Comparison of ENCODE assay signal across 8 cellular contexts in genomic region chr19:17830567-17831418, GRCh38. TPM values are rescaled to one million over a fixed set of nuclear protein-coding genes. Genes with fewer than 3 reads are reported as not detected.
A peak's percentile ranks its signal among the peaks of the same experiment; 100 is the strongest.
DNase-seq lines count a peak whose midpoint lies in the region; ATAC-seq and TF ChIP-seq lines count a peak whose summit lies in the region.

No MANE protein-coding gene starts in this region.

- no peak overlapping the region for H3K14ac ChIP-seq in mesenchymal stem cell (ENCODE audit: low read length in 2 of 2)

- DNase-seq in DMS153 treated with DMSO at 0.1 percent for 48 hours (lab: John Stamatoyannopoulos, UW; ENCODE audit: unreplicated experiment) (peak; percentile 73), NCI-H1105 (lab: John Stamatoyannopoulos, UW) (peak; percentile 90), endodermal cell (peak; percentile 99), mesenchymal stem cell (peak; percentile 83)
- peak; percentile 59 for DNase-seq in activated CD4-positive, CD25-positive, alpha-beta regulatory T cell treated with anti-CD3 and anti-CD28 coated beads, Interleukin-2, amount 50 U/mL, for 72 hours
- peak; percentile 17 to 70 (median 40) for DNase-seq in stimulated activated naive CD4-positive, alpha-beta T cell (lab: John Stamatoyannopoulos, UW)
- no peak for DNase-seq in effector CD4-positive, alpha-beta T cell

- H2BK12ac ChIP-seq in mesenchymal stem cell (ENCODE audit: low read length in 2 of 2): no peak overlapping the region

- peak overlapping the region; percentile 78 for H3K4me3 Mint-ChIP-seq in endodermal cell

- H4K8ac ChIP-seq in mesenchymal stem cell (ENCODE audit: low read length): no peak overlapping the region

- H3K27ac Mint-ChIP-seq in endodermal cell: peak overlapping the region; percentile 99

- H3K18ac ChIP-seq in mesenchymal stem cell (ENCODE audit: low read depth in 1 of 2, low read length in 2 of 2): no peak overlapping the region

- no peaks in the 10 kb centered on the region for H3K36me3 Mint-ChIP-seq in endodermal cell (ENCODE audit: low read depth)

- WGBS in endodermal cell (ENCODE audit: insufficient coverage in 1 of 2, insufficient read length in 1 of 2), 2 experiments: 17 to 26% methylated on average over 13 to 43 of the region's 50 CpGs
- 8% methylated on average over 49 of the region's 50 CpGs for WGBS in mesenchymal stem cell

- H3K27me3 Mint-ChIP-seq in endodermal cell (ENCODE audit: insufficient read depth): peaks cover 28% of the 10 kb centered on the region

- H3K36me3 ChIP-seq in endodermal cell (ENCODE audit: control insufficient read depth, insufficient read depth, low read length) (no peaks in the 10 kb centered on the region), mesenchymal stem cell (ENCODE audit: control insufficient read depth in 1 of 2, insufficient read depth in 2 of 2, low read depth in 1 of 2, low read length in 2 of 2) (no peaks in the 10 kb centered on the region)

- no peak overlapping the region for H4K91ac ChIP-seq in mesenchymal stem cell (ENCODE audit: low read length)

- ATAC-seq in GM18861 (IDR thresholded peaks at IDR 0.05; ENCODE audit: unreplicated experiment): no peak

- peak; percentile 3 for TF ChIP-seq CTCF in endodermal cell (conservative IDR thresholded peaks at IDR 0.05)

- H2AFZ ChIP-seq in mesenchymal stem cell (ENCODE audit: low read depth, low read length): no peak overlapping the region

- H3K9ac ChIP-seq in endodermal cell (ENCODE audit: extremely low read depth, low read length, poor library complexity, severe bottlenecking): peak overlapping the region; percentile 59
- no peak overlapping the region for H3K9ac ChIP-seq in mesenchymal stem cell (ENCODE audit: low read length)

- no peaks in the 10 kb centered on the region for H3K79me1 ChIP-seq in mesenchymal stem cell (replicated peaks; ENCODE audit: low read length, poor library complexity, severe bottlenecking)

- no peak overlapping the region for H3K4ac ChIP-seq in mesenchymal stem cell (ENCODE audit: low read depth in 1 of 2, low read length in 2 of 2)

- no peak overlapping the region for H2BK15ac ChIP-seq in mesenchymal stem cell (ENCODE audit: low read depth, poor library complexity, severe bottlenecking)

- H3K9me3 Mint-ChIP-seq in endodermal cell: no peaks in the 10 kb centered on the region

- H3K4me1 Mint-ChIP-seq in endodermal cell: peaks cover 3% of the 10 kb centered on the region

- H2BK5ac ChIP-seq in mesenchymal stem cell (ENCODE audit: low read depth, low read length, poor library complexity, severe bottlenecking): no peak overlapping the region

- H3K4me3 ChIP-seq in endodermal cell (ENCODE audit: low read length) (peak overlapping the region; percentile 89), mesenchymal stem cell (ENCODE audit: insufficient read depth in 1 of 2, low read depth in 1 of 2, low read length in 2 of 2) (peak overlapping the region in 1 of 2 experiments; percentile 31)

- no peak overlapping the region for H3K4me2 ChIP-seq in mesenchymal stem cell (ENCODE audit: low read length, poor library complexity, severe bottlenecking)

- H3K4me1 ChIP-seq in endodermal cell (ENCODE audit: control insufficient read depth, insufficient read depth, low read length) (no peaks in the 10 kb centered on the region), mesenchymal stem cell (ENCODE audit: control insufficient read depth, insufficient read depth, low read depth, low read length) (peaks cover 8% of the 10 kb centered on the region)

- H3K9me3 ChIP-seq in endodermal cell (ENCODE audit: control insufficient read depth, low read length): no peaks in the 10 kb centered on the region
- no peaks in the 10 kb centered on the region for H3K9me3 ChIP-seq in mesenchymal stem cell (ENCODE audit: control insufficient read depth, low read length)

- H3K27me3 ChIP-seq in endodermal cell (ENCODE audit: control insufficient read depth, insufficient read depth, low read length, poor library complexity, severe bottlenecking) (peaks cover 14% of the 10 kb centered on the region), mesenchymal stem cell (ENCODE audit: control insufficient read depth in 1 of 2, insufficient read depth in 1 of 2, low read length in 2 of 2) (peaks cover 19 to 44% of the 10 kb centered on the region in 2 experiments)

- H2BK120ac ChIP-seq in mesenchymal stem cell (ENCODE audit: low read depth, low read length): no peak overlapping the region

- H3K23ac ChIP-seq in mesenchymal stem cell (ENCODE audit: low read length in 2 of 2): no peak overlapping the region

- no peak overlapping the region for H3K27ac ChIP-seq in endodermal cell (ENCODE audit: low read depth, low read length)
- no peak overlapping the region for H3K27ac ChIP-seq in mesenchymal stem cell (ENCODE audit: low read length, poor library complexity, severe bottlenecking)

- H2AK5ac ChIP-seq in mesenchymal stem cell (ENCODE audit: low read length, severe bottlenecking): no peak overlapping the region

RNA-seq across cellular contexts. Expression of gene INSL3, which starts 9.5 kb away (rescaled TPM):
- under 1 TPM in 1 of 2 donors, not detected in 1; 0.80 TPM for total RNA-seq in endodermal cell
- polyA plus RNA-seq in endodermal cell (2013, experiment 1 of 2): not detected
- not detected for polyA plus RNA-seq in endodermal cell (2013, experiment 2 of 2)
- 0.15 TPM for polyA plus RNA-seq in mesenchymal stem cell (2013, experiment 1 of 2)
- 0.33 TPM for polyA plus RNA-seq in mesenchymal stem cell (2013, experiment 2 of 2)

RNA-seq across cellular contexts. Expression of gene JAK3, which starts 17.0 kb away (rescaled TPM):
- 1 to 10 TPM; 2.8 to 3.2 TPM for total RNA-seq in endodermal cell
- polyA plus RNA-seq in endodermal cell (2013, experiment 1 of 2): 2.7 TPM
- polyA plus RNA-seq in endodermal cell (2013, experiment 2 of 2): 3.0 TPM
- polyA plus RNA-seq in mesenchymal stem cell (2013, experiment 1 of 2): 3.5 TPM
- 3.3 TPM for polyA plus RNA-seq in mesenchymal stem cell (2013, experiment 2 of 2)

RNA-seq across cellular contexts. Expression of gene RPL18A, which starts 28.9 kb away (rescaled TPM):
- total RNA-seq in endodermal cell: 1,000 to 10,000 TPM; 1,886 to 2,166 TPM
- 2,294 TPM for polyA plus RNA-seq in endodermal cell (2013, experiment 1 of 2)
- 2,156 TPM for polyA plus RNA-seq in endodermal cell (2013, experiment 2 of 2)
- polyA plus RNA-seq in mesenchymal stem cell (2013, experiment 1 of 2): 2,056 TPM
- 2,116 TPM for polyA plus RNA-seq in mesenchymal stem cell (2013, experiment 2 of 2)

RNA-seq across cellular contexts. Expression of gene B3GNT3, which starts 35.9 kb away (rescaled TPM):
- total RNA-seq in endodermal cell: 1 to 10 TPM in 1 of 2 donors, under 1 TPM in 1; 0.70 to 1.2 TPM
- 0.18 TPM for polyA plus RNA-seq in endodermal cell (2013, experiment 1 of 2)
- not detected for polyA plus RNA-seq in endodermal cell (2013, experiment 2 of 2)
- not detected for polyA plus RNA-seq in mesenchymal stem cell (2013, experiment 1 of 2)
- not detected for polyA plus RNA-seq in mesenchymal stem cell (2013, experiment 2 of 2)

RNA-seq across cellular contexts. Expression of gene SLC5A5, which starts 41.0 kb away (rescaled TPM):
- total RNA-seq in endodermal cell: under 1 TPM in 1 of 2 donors, not detected in 1; 0.15 TPM
- 0.14 TPM for polyA plus RNA-seq in endodermal cell (2013, experiment 1 of 2)
- 0.37 TPM for polyA plus RNA-seq in endodermal cell (2013, experiment 2 of 2)
- polyA plus RNA-seq in mesenchymal stem cell (2013, experiment 1 of 2): not detected
- not detected for polyA plus RNA-seq in mesenchymal stem cell (2013, experiment 2 of 2)
